In the genomic region with DNA sequence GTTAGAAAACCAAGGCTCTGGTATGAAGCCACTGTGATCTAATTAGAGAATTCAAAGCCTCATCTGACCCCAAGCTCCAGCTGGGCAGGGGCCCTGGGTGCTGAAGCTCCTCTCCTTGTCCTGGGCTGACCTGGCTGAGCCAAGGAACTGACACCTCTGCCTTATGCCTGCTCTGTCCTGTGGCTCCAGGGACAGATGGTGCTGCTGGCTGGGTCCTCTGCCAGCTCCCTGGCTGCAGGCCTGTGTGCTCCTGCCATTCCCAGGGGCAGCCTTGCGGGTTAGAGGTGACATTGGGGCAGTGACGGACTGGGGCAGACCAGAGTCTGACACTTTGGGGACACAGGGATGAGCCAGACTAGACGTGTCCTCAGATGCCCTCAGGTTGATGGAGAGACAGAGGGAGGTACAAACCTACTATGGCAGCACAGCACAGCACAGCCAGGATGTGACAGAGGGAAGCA, we compare ENCODE assay signal across 1 cellular context.
TF ChIP-seq lines count a peak whose summit lies in the region.

No MANE protein-coding gene starts in this region.

TF ChIP-seq in SK-N-SH, 30 proteins besides CTCF, POLR2A, EP300 and RAD21 (continued from another document):
- TF ChIP-seq, protein P1, sequence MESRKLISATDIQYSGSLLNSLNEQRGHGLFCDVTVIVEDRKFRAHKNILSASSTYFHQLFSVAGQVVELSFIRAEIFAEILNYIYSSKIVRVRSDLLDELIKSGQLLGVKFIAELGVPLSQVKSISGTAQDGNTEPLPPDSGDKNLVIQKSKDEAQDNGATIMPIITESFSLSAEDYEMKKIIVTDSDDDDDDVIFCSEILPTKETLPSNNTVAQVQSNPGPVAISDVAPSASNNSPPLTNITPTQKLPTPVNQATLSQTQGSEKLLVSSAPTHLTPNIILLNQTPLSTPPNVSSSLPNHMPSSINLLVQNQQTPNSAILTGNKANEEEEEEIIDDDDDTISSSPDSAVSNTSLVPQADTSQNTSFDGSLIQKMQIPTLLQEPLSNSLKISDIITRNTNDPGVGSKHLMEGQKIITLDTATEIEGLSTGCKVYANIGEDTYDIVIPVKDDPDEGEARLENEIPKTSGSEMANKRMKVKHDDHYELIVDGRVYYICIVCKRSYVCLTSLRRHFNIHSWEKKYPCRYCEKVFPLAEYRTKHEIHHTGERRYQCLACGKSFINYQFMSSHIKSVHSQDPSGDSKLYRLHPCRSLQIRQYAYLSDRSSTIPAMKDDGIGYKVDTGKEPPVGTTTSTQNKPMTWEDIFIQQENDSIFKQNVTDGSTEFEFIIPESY (IDR thresholded peaks at IDR 0.05; ENCODE audit: borderline replicate concordance, low read depth): no peak
- TF ChIP-seq, protein P2, sequence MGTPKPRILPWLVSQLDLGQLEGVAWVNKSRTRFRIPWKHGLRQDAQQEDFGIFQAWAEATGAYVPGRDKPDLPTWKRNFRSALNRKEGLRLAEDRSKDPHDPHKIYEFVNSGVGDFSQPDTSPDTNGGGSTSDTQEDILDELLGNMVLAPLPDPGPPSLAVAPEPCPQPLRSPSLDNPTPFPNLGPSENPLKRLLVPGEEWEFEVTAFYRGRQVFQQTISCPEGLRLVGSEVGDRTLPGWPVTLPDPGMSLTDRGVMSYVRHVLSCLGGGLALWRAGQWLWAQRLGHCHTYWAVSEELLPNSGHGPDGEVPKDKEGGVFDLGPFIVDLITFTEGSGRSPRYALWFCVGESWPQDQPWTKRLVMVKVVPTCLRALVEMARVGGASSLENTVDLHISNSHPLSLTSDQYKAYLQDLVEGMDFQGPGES (IDR thresholded peaks at IDR 0.05; ENCODE audit: low read depth, low read length): no peak
- TF ChIP-seq, protein P3, sequence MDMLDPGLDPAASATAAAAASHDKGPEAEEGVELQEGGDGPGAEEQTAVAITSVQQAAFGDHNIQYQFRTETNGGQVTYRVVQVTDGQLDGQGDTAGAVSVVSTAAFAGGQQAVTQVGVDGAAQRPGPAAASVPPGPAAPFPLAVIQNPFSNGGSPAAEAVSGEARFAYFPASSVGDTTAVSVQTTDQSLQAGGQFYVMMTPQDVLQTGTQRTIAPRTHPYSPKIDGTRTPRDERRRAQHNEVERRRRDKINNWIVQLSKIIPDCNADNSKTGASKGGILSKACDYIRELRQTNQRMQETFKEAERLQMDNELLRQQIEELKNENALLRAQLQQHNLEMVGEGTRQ (IDR thresholded peaks at IDR 0.05; ENCODE audit: borderline replicate concordance, low read depth, low read length): no peak
- no peak for TF ChIP-seq GABPA (IDR thresholded peaks at IDR 0.05; ENCODE audit: low read depth)
- no peak for TF ChIP-seq POLR2AphosphoS5 (IDR thresholded peaks at IDR 0.05; ENCODE audit: low read depth, low read length)
- no peak for TF ChIP-seq RCOR1 (IDR thresholded peaks at IDR 0.05; ENCODE audit: low read length)
- no peak for TF ChIP-seq YY1 (IDR thresholded peaks at IDR 0.05; ENCODE audit: low read depth)
- TF ChIP-seq, protein P4, sequence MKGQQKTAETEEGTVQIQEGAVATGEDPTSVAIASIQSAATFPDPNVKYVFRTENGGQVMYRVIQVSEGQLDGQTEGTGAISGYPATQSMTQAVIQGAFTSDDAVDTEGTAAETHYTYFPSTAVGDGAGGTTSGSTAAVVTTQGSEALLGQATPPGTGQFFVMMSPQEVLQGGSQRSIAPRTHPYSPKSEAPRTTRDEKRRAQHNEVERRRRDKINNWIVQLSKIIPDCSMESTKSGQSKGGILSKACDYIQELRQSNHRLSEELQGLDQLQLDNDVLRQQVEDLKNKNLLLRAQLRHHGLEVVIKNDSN (IDR thresholded peaks at IDR 0.05; ENCODE audit: borderline replicate concordance, low read depth): no peak
- no peak for TF ChIP-seq NRF1 (IDR thresholded peaks at IDR 0.05; ENCODE audit: low read depth, low read length)
- TF ChIP-seq MXI1 (IDR thresholded peaks at IDR 0.05; ENCODE audit: low read depth, low read length): no peak
